In genomic region chr10:69272620-69273019, GRCh38 we compare ENCODE assay signal across 20 cellular contexts. TPM values are rescaled to one million over a fixed set of nuclear protein-coding genes. Genes with fewer than 3 reads are reported as not detected.
"Had no signal": no experiment of that assay in that cellular context is flagged by ENCODE, and none has a peak within 500 bp of the region (broad histone marks: within the 10 kb centered on the region; RNA-seq: fewer than 3 reads in every experiment).

No MANE protein-coding gene starts in this region.

- DNase-seq: activated CD4-positive, alpha-beta memory T cell treated with anti-CD3 and anti-CD28 coated beads, Interleukin-2, amount 10 ng/mL, durations not matched to agents 7 days and 5 days; activated CD4-positive, alpha-beta T cell treated with anti-CD3 and anti-CD28 coated beads, Interleukin-2, amount 10 ng/mL, durations not matched to agents 24 days and 14 days; activated gamma-delta T cell treated with Interleukin-2 at 50 U/mL for 16 hours; aorta; caudate nucleus; dorsolateral prefrontal cortex; effector memory CD8-positive, alpha-beta T cell; heart left ventricle; islet precursor cell; left cardiac atrium; pancreas; psoas muscle; right cardiac atrium; stimulated activated CD4-positive, alpha-beta T cell treated with anti-CD3 and anti-CD28 coated beads, Interleukin-12 subunit alpha, Interleukin-12 subunit beta, amount 100 ng/mL, for 4 hours; stimulated activated CD4-positive, alpha-beta T cell treated with anti-CD3 and anti-CD28 coated beads, Interleukin-4, amount 100 ng/mL, for 4 hours; stimulated activated naive CD8-positive, alpha-beta T cell treated with anti-CD3 and anti-CD28 coated beads, Interleukin-15, Interleukin-2, amounts not matched to agents 100 U/mL and 50 U/mL, for 24 hours; upper lobe of right lung had no signal

- FAIRE-seq: colon, pancreas had no signal

- ATAC-seq: activated CD4-positive, CD25-positive, alpha-beta regulatory T cell treated with anti-CD3 and anti-CD28 coated beads, Interleukin-2, amount 50 U/mL, for 24 hours; effector memory CD8-positive, alpha-beta T cell; heart left ventricle; left cardiac atrium; pancreas; psoas muscle; right cardiac atrium; stimulated activated naive CD8-positive, alpha-beta T cell treated with anti-CD3 and anti-CD28 coated beads, Interleukin-15, Interleukin-2, amounts not matched to agents 100 U/mL and 50 U/mL, for 24 hours; upper lobe of right lung had no signal

- H3K4me3 ChIP-seq: dorsolateral prefrontal cortex, esophagus muscularis mucosa, heart left ventricle, pancreas, psoas muscle, upper lobe of right lung had no signal

RNA-seq across cellular contexts. Expression of gene HKDC1, which starts 52.5 kb away (rescaled TPM):
- total RNA-seq: aorta, psoas muscle had no signal
